In the genomic region with DNA sequence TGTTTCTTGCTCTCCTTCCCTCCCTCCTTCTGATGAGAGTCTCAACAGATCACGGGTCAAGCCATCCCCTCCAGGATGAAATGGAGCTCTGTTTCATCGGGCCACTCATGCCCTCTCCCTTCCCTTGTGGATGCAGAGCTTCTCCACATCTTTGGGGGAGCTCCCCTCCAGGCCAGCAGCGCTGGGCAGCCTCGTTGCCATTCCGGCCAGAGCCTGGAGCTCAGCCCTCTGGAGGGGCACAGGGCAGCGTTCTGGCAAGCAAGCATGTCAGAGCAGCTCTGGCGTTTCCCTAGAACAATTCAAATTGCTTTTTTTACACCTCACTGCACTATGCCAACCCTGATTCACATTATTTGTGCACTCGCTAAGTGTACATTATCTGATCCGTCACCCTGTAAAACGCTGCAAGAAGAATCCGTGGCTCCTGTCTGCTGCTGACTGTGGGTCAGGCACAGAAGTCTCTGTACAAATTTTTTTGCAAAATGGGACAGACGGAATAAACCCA, we compare ENCODE assay signal across 27 cellular contexts.
"Had no signal": no experiment of that assay in that cellular context is flagged by ENCODE, and none has a peak within 500 bp of the region (broad histone marks: within the 10 kb centered on the region; RNA-seq: fewer than 3 reads in every experiment).

No MANE protein-coding gene starts in this region.

- H3K27me3 ChIP-seq: brain microvascular endothelial cell, vagina had no signal

- H3K9me3 ChIP-seq: gastroesophageal sphincter, heart right ventricle, lower lobe of right lung, stomach, transverse colon, vagina had no signal

- H3K36me3 ChIP-seq: brain microvascular endothelial cell, gastroesophageal sphincter, heart right ventricle, lower lobe of right lung, stomach, transverse colon, vagina had no signal

- H3K9ac ChIP-seq: parathyroid adenoma had no signal

- DNase-seq: activated CD4-positive, alpha-beta T cell treated with anti-CD3 and anti-CD28 coated beads, Interleukin-2, amount 10 ng/mL, durations not matched to agents 7 days and 5 days; activated CD8-positive, alpha-beta memory T cell treated with anti-CD3 and anti-CD28 coated beads, Interleukin-2, amount 10 ng/mL, durations not matched to agents 7 days and 5 days; activated CD8-positive, alpha-beta T cell treated with anti-CD3 and anti-CD28 coated beads for 36 hours; activated effector memory CD4-positive, alpha-beta T cell treated with anti-CD3 and anti-CD28 coated beads, Interleukin-2, amount 50 U/mL, for 16 hours; activated naive CD4-positive, alpha-beta T cell treated with anti-CD3 and anti-CD28 coated beads, Interleukin-2, amount 50 U/mL, for 16 hours; activated T-cell treated with anti-CD3 and anti-CD28 coated beads for 4 hours; aorta; brain microvascular endothelial cell; endodermal cell; heart right ventricle; lower lobe of right lung; mesendoderm; naive thymus-derived CD8-positive, alpha-beta T cell; small intestine; stimulated activated CD4-positive, alpha-beta T cell treated with anti-CD3 and anti-CD28 coated beads, Interleukin-15, amount 100 ng/mL, for 24 hours; stomach; T-cell; transverse colon had no signal

- H2AFZ ChIP-seq: parathyroid adenoma had no signal

- ATAC-seq: activated CD4-positive, CD25-positive, alpha-beta regulatory T cell treated with anti-CD3 and anti-CD28 coated beads, Interleukin-2, amount 50 U/mL, for 24 hours; activated CD8-positive, alpha-beta memory T cell treated with anti-CD3 and anti-CD28 coated beads, Interleukin-2, amount 10 ng/mL, durations not matched to agents 7 days and 5 days; activated CD8-positive, alpha-beta T cell treated with anti-CD3 and anti-CD28 coated beads for 36 hours; gastroesophageal sphincter; heart right ventricle; left lobe of liver; lower lobe of right lung; naive thymus-derived CD8-positive, alpha-beta T cell; sciatic nerve; stimulated activated memory B cell treated with anti-CD40 and anti-IgM and Interleukin-4, amounts not matched to agents 10 μg/mL and 1 μg/mL and 100 μg/mL, for 72 hours; T-cell had no signal

- H3K27ac ChIP-seq: brain microvascular endothelial cell, coronary artery, gastroesophageal sphincter, heart right ventricle, lower lobe of right lung, parathyroid adenoma, stomach, transverse colon, vagina, VCaP had no signal

- H3K4me3 ChIP-seq: coronary artery, gastroesophageal sphincter, heart right ventricle, lower lobe of right lung, stomach, transverse colon, vagina had no signal

- H3K79me2 ChIP-seq: parathyroid adenoma had no signal

- H3K4me1 ChIP-seq: gastroesophageal sphincter, heart right ventricle, lower lobe of right lung, parathyroid adenoma, stomach, transverse colon, vagina had no signal
